ENCODE assay signal across 13 cellular contexts in the genomic region with DNA sequence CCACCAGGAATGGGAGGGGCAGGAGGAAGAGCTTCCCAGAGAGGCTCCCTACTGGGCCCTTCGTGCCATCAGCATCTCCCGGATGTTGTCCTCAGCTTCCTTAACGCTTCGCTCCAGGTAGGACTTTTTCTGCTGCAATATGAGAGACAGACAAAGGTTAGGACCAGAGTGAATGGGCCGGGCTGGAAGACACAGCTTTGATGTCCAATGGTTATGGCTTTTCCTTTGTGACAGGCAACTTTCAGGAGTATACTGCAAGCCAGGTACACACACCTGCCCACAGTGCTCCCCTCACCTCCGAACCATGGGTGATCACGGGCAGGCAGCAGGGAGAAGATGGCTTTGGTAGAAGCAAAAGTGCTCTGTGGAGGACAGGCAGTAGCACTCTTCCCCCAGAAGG. TPM values are rescaled to one million over a fixed set of nuclear protein-coding genes. Genes with fewer than 3 reads are reported as not detected.
DNase-seq lines count a peak whose midpoint lies in the region; ATAC-seq, FAIRE-seq and TF ChIP-seq lines count a peak whose summit lies in the region.
"Had no signal": no experiment of that assay in that cellular context is flagged by ENCODE, and none has a peak within 500 bp of the region (broad histone marks: within the 10 kb centered on the region; RNA-seq: fewer than 3 reads in every experiment).

No MANE protein-coding gene starts in this region.

- no peak overlapping the region for H3K4me2 ChIP-seq in GM23338

- DNase-seq in GM23338 (ENCODE audit: low spot score) (no peak), WTC11 (ENCODE audit: low spot score) (no peak), left lung (no peak), spleen (no peak), NCI-H345 (lab: John Stamatoyannopoulos, UW) (no peak), GM12891 (ENCODE audit: insufficient read length, low spot score) (no peak), kidney (no peak)
- DNase-seq: activated T-cell treated with anti-CD3 and anti-CD28 coated beads, Interleukin-2, amount 50 U/mL, for 24 hours; NCI-H82 had no signal

- no peaks in the 10 kb centered on the region for H3K36me3 ChIP-seq in GM23338 (ENCODE audit: insufficient read depth)
- H3K36me3 ChIP-seq in left lung, result peaks cover 0 to 64% of the 10 kb centered on the region in 2 donors
- peaks cover 19 to 24% (median 20%) of the 10 kb centered on the region in 3 donors for H3K36me3 ChIP-seq in skeletal muscle tissue (ENCODE audit: control insufficient read depth in 3 of 3, insufficient read depth in 3 of 3, low read length in 3 of 3)
- H3K36me3 ChIP-seq in spleen, result peaks cover 0 to 78% (median 10%) of the 10 kb centered on the region in 6 donors
- H3K36me3 ChIP-seq in kidney (ENCODE audit: control insufficient read depth in 1 of 2, insufficient read depth in 2 of 2, low read length in 2 of 2), result peaks cover 5 to 18% of the 10 kb centered on the region in 2 donors

- CTCF ChIA-PET in WTC11 (lab: Charles Lee), result interaction anchor here (2.7 to 11.7 kb wide), 9 partner anchors 14 to 127 kb away, joined by 15 to 621 read pairs (median 34); a partner anchor contains a TSS

- H3K9ac ChIP-seq in skeletal muscle tissue (ENCODE audit: low read depth in 1 of 3, low read length in 3 of 3) (peak overlapping the region in 2 of 3 donors; percentile 20 to 69), kidney (ENCODE audit: low read length in 2 of 2) (no peak overlapping the region)

- H3K4me3 Mint-ChIP-seq in GM23338 (no peak overlapping the region), WTC11 (no peak overlapping the region)
- H3K4me3 Mint-ChIP-seq: activated T-cell treated with anti-CD3 and anti-CD28 coated beads, Interleukin-2, amount 50 U/mL, for 24 hours had no signal

- peaks cover 12% of the 10 kb centered on the region; the same call in 1 of the 2 replicates for H3F3A ChIP-seq in GM23338 (replicated peaks; ENCODE audit: low read depth)

- intact Hi-C loops in left lung (cut with DNase I) (loop anchor here in 1 of 2 donors (10.0 kb wide), 1 partner anchor 99 kb away; a partner anchor contains a TSS), spleen (cut with DNase I; ENCODE audit: low total_unique reads) (loop anchor here (5.0 kb wide), 1 partner anchor 106 kb away; no protein-coding TSS in a partner anchor), kidney (cut with DNase I) (loop anchor here (5.0 kb wide), 1 partner anchor 101 kb away; a partner anchor contains a TSS)

- H3K27ac ChIP-seq in GM23338 (ENCODE audit: low read depth) (peak overlapping the region; percentile 76; the same call in 1 of the 2 replicates), left lung (peak overlapping the region; percentile 58 to 66), skeletal muscle tissue (ENCODE audit: low read depth, low read length) (peak overlapping the region; percentile 59), spleen (peak overlapping the region in 3 of 8 donors; percentile 22 to 59 (median 46)), kidney (ENCODE audit: low read depth in 2 of 2, low read length in 2 of 2) (peak overlapping the region in 1 of 2 donors; percentile 47)
- H3K27ac ChIP-seq: VCaP had no signal

- H3K9me3 ChIP-seq in left lung, result no peaks in the 10 kb centered on the region
- no peaks in the 10 kb centered on the region for H3K9me3 ChIP-seq in skeletal muscle tissue (ENCODE audit: control insufficient read depth in 3 of 3, low read length in 3 of 3)
- H3K9me3 ChIP-seq in spleen, result no peaks in the 10 kb centered on the region
- no peaks in the 10 kb centered on the region for H3K9me3 ChIP-seq in kidney (ENCODE audit: control insufficient read depth in 1 of 2, low read length in 2 of 2)
- H3K9me3 ChIP-seq: ascending aorta had no signal

- H3K4me3 ChIP-seq in GM23338 (no peak overlapping the region), left lung (no peak overlapping the region), skeletal muscle tissue (ENCODE audit: low read length in 3 of 3) (peak overlapping the region in 1 of 3 donors; percentile 13), spleen (no peak overlapping the region), kidney (ENCODE audit: low read length in 2 of 2) (no peak overlapping the region)
- H3K4me3 ChIP-seq: ascending aorta, K562 had no signal

- TF ChIP-seq POLR2A in spleen (IDR thresholded peaks at IDR 0.05) (no peak), GM12891 (IDR thresholded peaks at IDR 0.05; ENCODE audit: low read depth, low read length) (no peak)

- no peaks in the 10 kb centered on the region for H3K9me2 ChIP-seq in GM23338 (ENCODE audit: insufficient read depth)

- no peak overlapping the region for H2AFZ ChIP-seq in GM23338

- H3K27ac Mint-ChIP-seq in GM23338, result 0 out of 2 replicates have a peak overlapping the region, but pooled peaks have one; percentile 57
- peak overlapping the region; percentile 86 for H3K27ac Mint-ChIP-seq in WTC11
- H3K27ac Mint-ChIP-seq: activated T-cell treated with anti-CD3 and anti-CD28 coated beads, Interleukin-2, amount 50 U/mL, for 24 hours had no signal

- H4K20me1 ChIP-seq in GM23338 (replicated peaks; ENCODE audit: insufficient read depth), result peaks cover 7% of the 10 kb centered on the region

- TF ChIP-seq CTCF in GM23338 (conservative IDR thresholded peaks at IDR 0.05; ENCODE audit: low read depth in 2 of 2), result no peak
- TF ChIP-seq CTCF in WTC11 (IDR thresholded peaks at IDR 0.05), result no peak
- no peak for TF ChIP-seq CTCF in left lung (IDR thresholded peaks at IDR 0.05)
- TF ChIP-seq CTCF in spleen (IDR thresholded peaks at IDR 0.05 in 8 of 11, conservative IDR thresholded peaks at IDR 0.05 in 3 of 11), result no peak
- TF ChIP-seq CTCF in kidney (IDR thresholded peaks at IDR 0.05; ENCODE audit: borderline replicate concordance, extremely low read depth, insufficient read depth), result no peak

- H3K4me1 ChIP-seq in GM23338 (ENCODE audit: insufficient read depth) (peaks cover 26% of the 10 kb centered on the region), left lung (peaks cover 30 to 59% of the 10 kb centered on the region in 2 donors), skeletal muscle tissue (ENCODE audit: control insufficient read depth in 3 of 3, insufficient read depth in 3 of 3, low read length in 3 of 3) (peaks cover 61 to 80% (median 76%) of the 10 kb centered on the region in 3 donors), spleen (peaks cover 10 to 63% (median 36%) of the 10 kb centered on the region in 6 donors), kidney (ENCODE audit: control insufficient read depth in 1 of 2, insufficient read depth in 1 of 2, low read depth in 1 of 2, low read length in 2 of 2) (peaks cover 24 to 28% of the 10 kb centered on the region in 2 donors)

- FAIRE-seq in GM12891 (lab: Jason Lieb, UNC) (no peak), kidney (lab: Jason Lieb, UNC) (no peak)
- FAIRE-seq: K562 had no signal

- H3K79me2 ChIP-seq in GM23338 (replicated peaks; ENCODE audit: insufficient read depth), result peaks cover 30% of the 10 kb centered on the region; the same call in 1 of the 2 replicates

- H3K27me3 Mint-ChIP-seq in GM23338 (ENCODE audit: insufficient read depth, low read depth, poor library complexity) (peaks cover 27% of the 10 kb centered on the region), WTC11 (ENCODE audit: low read depth) (no peaks in the 10 kb centered on the region)
- H3K27me3 Mint-ChIP-seq: activated T-cell treated with anti-CD3 and anti-CD28 coated beads, Interleukin-2, amount 50 U/mL, for 24 hours had no signal

- WGBS in spleen, 5 donors, result 89 to 96% (median 93%) methylated on average over 7 of the region's 7 CpGs

- H3K27me3 ChIP-seq in GM23338 (ENCODE audit: insufficient read depth) (no peaks in the 10 kb centered on the region), left lung (no peaks in the 10 kb centered on the region), skeletal muscle tissue (ENCODE audit: control insufficient read depth in 3 of 3, insufficient read depth in 3 of 3, low read length in 3 of 3) (no peaks in the 10 kb centered on the region), spleen (replicated peaks in 1 of 7) (peaks cover 0 to 7% (median 0%) of the 10 kb centered on the region in 7 donors)
- H3K27me3 ChIP-seq: ascending aorta had no signal

- H3K36me3 Mint-ChIP-seq in GM23338 (ENCODE audit: low read depth), result peaks cover 20% of the 10 kb centered on the region
- H3K36me3 Mint-ChIP-seq in WTC11, result peaks cover 20% of the 10 kb centered on the region; the same call in 1 of the 2 replicates

- peaks cover 42% of the 10 kb centered on the region for H3K4me1 Mint-ChIP-seq in GM23338
- peaks cover 41% of the 10 kb centered on the region for H3K4me1 Mint-ChIP-seq in WTC11

- POLR2A ChIA-PET in WTC11 (lab: Charles Lee), result interaction anchor here (2.8 kb wide), 1 partner anchor 100 kb away, joined by 28 read pairs; a partner anchor contains a TSS

- no peaks in the 10 kb centered on the region for H3K9me3 Mint-ChIP-seq in GM23338
- H3K9me3 Mint-ChIP-seq in WTC11, result no peaks in the 10 kb centered on the region
- H3K9me3 Mint-ChIP-seq: activated T-cell treated with anti-CD3 and anti-CD28 coated beads, Interleukin-2, amount 50 U/mL, for 24 hours had no signal

- ATAC-seq in GM23338 (no peak), WTC11 (no peak), left lung (no peak)
- ATAC-seq: K562 had no signal

TF ChIP-seq in GM23338, 12 proteins besides CTCF, POLR2A, EP300 and RAD21 (continues in another document):
- no peak for TF ChIP-seq STAT1 (IDR thresholded peaks at IDR 0.05; ENCODE audit: unreplicated experiment)
- TF ChIP-seq POLR2AphosphoS5 (IDR thresholded peaks at IDR 0.05; ENCODE audit: low read depth), result no peak
- no peak for TF ChIP-seq JUNB (IDR thresholded peaks at IDR 0.05; ENCODE audit: unreplicated experiment)
- TF ChIP-seq NANOG (IDR thresholded peaks at IDR 0.05; ENCODE audit: borderline replicate concordance), result no peak

TF ChIP-seq in WTC11, 78 proteins besides CTCF, POLR2A, EP300 and RAD21 (continues in another document):
- TF ChIP-seq, protein P1, sequence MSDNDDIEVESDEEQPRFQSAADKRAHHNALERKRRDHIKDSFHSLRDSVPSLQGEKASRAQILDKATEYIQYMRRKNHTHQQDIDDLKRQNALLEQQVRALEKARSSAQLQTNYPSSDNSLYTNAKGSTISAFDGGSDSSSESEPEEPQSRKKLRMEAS (CRISPR knock-in tag; IDR thresholded peaks at IDR 0.05), result no peak

TF ChIP-seq in GM12891, 5 proteins besides CTCF, POLR2A, EP300 and RAD21:
- TF ChIP-seq TAF1 (IDR thresholded peaks at IDR 0.05; ENCODE audit: low read depth, low read length) (no peak), SPI1 (IDR thresholded peaks at IDR 0.05; ENCODE audit: low read depth, low read length) (no peak), POLR2AphosphoS5 (IDR thresholded peaks at IDR 0.05; ENCODE audit: low read depth, low read length) (no peak), POU2F2 (IDR thresholded peaks at IDR 0.05; ENCODE audit: low read depth, low read length) (no peak), PAX5 (IDR thresholded peaks at IDR 0.05; ENCODE audit: insufficient read depth, low read length, severe bottlenecking) (no peak)
TF ChIP-seq in GM12891: peak in this region for 0.

RNA-seq across cellular contexts. Expression of a gene that starts 57.0 kb away (rescaled TPM):
- 85.4 and 119 TPM in 2 replicates for total RNA-seq in GM23338 (2014; rRNA removed; shearing (Covaris generic))
- polyA plus RNA-seq in GM23338 (2016; fragmentation: Nextera tagmentation; extraction: Ambion mirVana) (256 and 279 TPM in 2 replicates), spleen (10 to 100 TPM; 62.8 to 82.1 (median 77.9) TPM), kidney (ENCODE audit: insufficient read depth, low read depth, low replicate concordance) (85.8 TPM)
- total RNA-seq in WTC11 (2021) (44.1 to 46.4 TPM (median 46.2 TPM) in 3 replicates), left lung (10 to 100 TPM; 45.7 to 55.5 TPM), skeletal muscle tissue (34.4 TPM), spleen (10 to 100 TPM; 38.0 to 77.3 (median 41.2) TPM), kidney (48.9 TPM)
- 129 TPM for polyA plus RNA-seq in GM12891 (2012; ENCODE audit: low read depth, missing spikeins)

Comparison
In these comparisons a context has a peak if more than half of its experiments do, and no peak if none do; other contexts are left out.
1. H3K9ac ChIP-seq: peak in skeletal muscle tissue (2 of 3); none in kidney (0 of 2).